In genomic region chr19:35123573-35123972, GRCh38 we compare ENCODE assay signal across 9 cellular contexts. TPM values are rescaled to one million over a fixed set of nuclear protein-coding genes. Genes with fewer than 3 reads are reported as not detected.
DNase-seq lines count a peak whose midpoint lies in the region; ATAC-seq, FAIRE-seq and TF ChIP-seq lines count a peak whose summit lies in the region.
"Had no signal": no experiment of that assay in that cellular context is flagged by ENCODE, and none has a peak within 500 bp of the region (broad histone marks: within the 10 kb centered on the region; RNA-seq: fewer than 3 reads in every experiment).

No MANE protein-coding gene starts in this region.

- CTCF ChIA-PET in CD4-positive, alpha-beta T cell (lab: Charles Lee) = no interaction called here

- H2AFZ ChIP-seq in fibroblast of lung (ENCODE audit: low read length) (no peak overlapping the region), parathyroid adenoma (peak overlapping the region; percentile 100), MM.1S (ENCODE audit: low read length) (no peak overlapping the region)

- peak overlapping the region; percentile 98 for H3K4me2 ChIP-seq in fibroblast of lung (ENCODE audit: extremely low read depth, insufficient read depth, low read length)
- no peak overlapping the region for H3K4me2 ChIP-seq in parathyroid adenoma (ENCODE audit: low read length)
- no peak overlapping the region for H3K4me2 ChIP-seq in MM.1S (ENCODE audit: low read depth, low read length)

- intact Hi-C loops in CD4-positive, alpha-beta T cell (cut with DNase I, micrococcal nuclease) = no loop called here

- no peaks in the 10 kb centered on the region for H3K36me3 Mint-ChIP-seq in CD4-positive, alpha-beta T cell (ENCODE audit: low read depth)
- H3K36me3 Mint-ChIP-seq: activated naive CD4-positive, alpha-beta T cell treated with anti-CD3 and anti-CD28 coated beads, Interleukin-2, amount 50 U/mL, for 72 hours had no signal

- H3K9me2 ChIP-seq in MM.1S (replicated peaks; ENCODE audit: insufficient read depth, low read length) = no peaks in the 10 kb centered on the region

- H3K36me3 ChIP-seq in fibroblast of lung (ENCODE audit: control insufficient read depth, insufficient read depth, low read length) = no peaks in the 10 kb centered on the region
- no peaks in the 10 kb centered on the region for H3K36me3 ChIP-seq in parathyroid adenoma (ENCODE audit: control insufficient read depth, insufficient read depth, low read length)
- no peaks in the 10 kb centered on the region for H3K36me3 ChIP-seq in MM.1S (replicated peaks; ENCODE audit: insufficient read depth, low read length)

- H3K4me3 ChIP-seq in fibroblast of lung (replicated peaks in 1 of 4; ENCODE audit: control extremely low read depth in 1 of 4, insufficient read depth in 1 of 4, low read depth in 3 of 4, low read length in 4 of 4) = peak overlapping the region in 2 of 4 experiments; percentile 66 to 67
- H3K4me3 ChIP-seq in parathyroid adenoma (ENCODE audit: low read depth, low read length) = no peak overlapping the region
- no peak overlapping the region for H3K4me3 ChIP-seq in MM.1S (ENCODE audit: low read length)

- H4K20me1 ChIP-seq in fibroblast of lung (ENCODE audit: control insufficient read depth, extremely low read depth, insufficient read depth, low read length) (no peaks in the 10 kb centered on the region), MM.1S (ENCODE audit: insufficient read depth, low read length) (no peaks in the 10 kb centered on the region)

- no peak for FAIRE-seq in D721Med (lab: Jason Lieb, UNC)

- no peaks in the 10 kb centered on the region for H3K27me3 ChIP-seq in CD4-positive, alpha-beta T cell (ENCODE audit: control insufficient read depth, insufficient read depth, low read length)
- H3K27me3 ChIP-seq in fibroblast of lung (ENCODE audit: control insufficient read depth, insufficient read depth, low read length) (peaks cover 3% of the 10 kb centered on the region), parathyroid adenoma (ENCODE audit: control insufficient read depth, insufficient read depth, low read length) (no peaks in the 10 kb centered on the region), MM.1S (replicated peaks; ENCODE audit: insufficient read depth, low read length) (peaks cover 60% of the 10 kb centered on the region)

- no peak overlapping the region for H3K27ac ChIP-seq in CD4-positive, alpha-beta T cell (ENCODE audit: low read depth, low read length)
- H3K27ac ChIP-seq in fibroblast of lung (ENCODE audit: insufficient read depth, low read length) = no peak overlapping the region
- H3K27ac ChIP-seq in parathyroid adenoma = peak overlapping the region; percentile 29
- H3K27ac ChIP-seq in MM.1S (ENCODE audit: low read length) = no peak overlapping the region

- H3K9me3 Mint-ChIP-seq in CD4-positive, alpha-beta T cell = no peaks in the 10 kb centered on the region
- H3K9me3 Mint-ChIP-seq: activated naive CD4-positive, alpha-beta T cell treated with anti-CD3 and anti-CD28 coated beads, Interleukin-2, amount 50 U/mL, for 72 hours had no signal

- no peak for ATAC-seq in CD4-positive, alpha-beta T cell (ENCODE audit: poor library complexity)
- ATAC-seq in HG02885 (IDR thresholded peaks at IDR 0.05; ENCODE audit: poor library complexity, unreplicated experiment) = no peak
- no peak for ATAC-seq in GM18861 (IDR thresholded peaks at IDR 0.05; ENCODE audit: unreplicated experiment)

- no peaks in the 10 kb centered on the region for H3K9me3 ChIP-seq in CD4-positive, alpha-beta T cell (ENCODE audit: control insufficient read depth, low read length)
- H3K9me3 ChIP-seq in fibroblast of lung (ENCODE audit: control insufficient read depth, insufficient read depth, low read depth, low read length) (no peaks in the 10 kb centered on the region), parathyroid adenoma (ENCODE audit: control insufficient read depth, low read length) (no peaks in the 10 kb centered on the region), MM.1S (replicated peaks; ENCODE audit: insufficient read depth, low read length) (no peaks in the 10 kb centered on the region)

- H3K9ac ChIP-seq in fibroblast of lung (ENCODE audit: insufficient read depth, low read length) (no peak overlapping the region), parathyroid adenoma (no peak overlapping the region), MM.1S (ENCODE audit: low read length) (no peak overlapping the region)

- H3K79me2 ChIP-seq in fibroblast of lung (ENCODE audit: control insufficient read depth, insufficient read depth, low read length) = no peaks in the 10 kb centered on the region
- H3K79me2 ChIP-seq in parathyroid adenoma = no peaks in the 10 kb centered on the region
- H3K79me2 ChIP-seq in MM.1S (ENCODE audit: low read length) = no peaks in the 10 kb centered on the region

- no peaks in the 10 kb centered on the region for H3F3A ChIP-seq in MM.1S (ENCODE audit: insufficient read depth, low read length)

- H3K27ac Mint-ChIP-seq in CD4-positive, alpha-beta T cell = no peak overlapping the region

- H3K4me3 Mint-ChIP-seq in CD4-positive, alpha-beta T cell = peak overlapping the region; percentile 75

- H3K4me1 ChIP-seq in fibroblast of lung (ENCODE audit: control insufficient read depth, extremely low read depth, insufficient read depth, low read length) (peaks cover 13% of the 10 kb centered on the region), parathyroid adenoma (peaks cover 10% of the 10 kb centered on the region), MM.1S (ENCODE audit: low read length) (peaks cover 7% of the 10 kb centered on the region)

- POLR2A ChIA-PET in CD4-positive, alpha-beta T cell (lab: Charles Lee) = interaction anchor here (2.1 kb wide), 1 partner anchor 18 kb away, joined by 15 read pairs; no protein-coding TSS in a partner anchor

- no peaks in the 10 kb centered on the region for H3K27me3 Mint-ChIP-seq in CD4-positive, alpha-beta T cell

- TF ChIP-seq CTCF in CD4-positive, alpha-beta T cell (IDR thresholded peaks at IDR 0.05) = no peak
- TF ChIP-seq CTCF in fibroblast of lung (conservative IDR thresholded peaks at IDR 0.05 in 1 of 2, IDR thresholded peaks at IDR 0.05 in 1 of 2; ENCODE audit: low read depth in 1 of 2, low read length in 2 of 2) (no peak), parathyroid adenoma (IDR thresholded peaks at IDR 0.05) (no peak), D721Med (IDR thresholded peaks at IDR 0.05; ENCODE audit: insufficient read depth, missing control alignments) (no peak), MM.1S (IDR thresholded peaks at IDR 0.05; ENCODE audit: low read length) (no peak)

- DNase-seq in CD4-positive, alpha-beta T cell = no peak
- peak; percentile 77 for DNase-seq in RPMI7951 (ENCODE audit: low read depth)
- DNase-seq in fibroblast of lung (ENCODE audit: low read depth in 2 of 2) = no peak
- no peak for DNase-seq in D721Med (ENCODE audit: insufficient read length, low spot score)
- DNase-seq in MM.1S = no peak

- H3K4me1 Mint-ChIP-seq in CD4-positive, alpha-beta T cell (ENCODE audit: low read depth) = peaks cover 13% of the 10 kb centered on the region

RNA-seq across cellular contexts. Expression of gene FXYD3, which starts 8.0 kb away (rescaled TPM):
- not detected for total RNA-seq in CD4-positive, alpha-beta T cell
- total RNA-seq in RPMI7951 (2014; rRNA removed; shearing (Covaris generic)) = 3.0 and 3.7 TPM in 2 replicates
- total RNA-seq in fibroblast of lung = not detected in 2 replicates
- polyA plus RNA-seq in fibroblast of lung = 0.06 TPM in 1 of 2 replicates, not detected in the other
- polyA plus RNA-seq in fibroblast of lung (2012) = not detected in 2 replicates
- polyA minus RNA-seq in fibroblast of lung (ENCODE audit: low replicate concordance) = not detected in 2 replicates
- total RNA-seq: activated naive CD4-positive, alpha-beta T cell treated with anti-CD3 and anti-CD28 coated beads, Interleukin-2, amount 50 U/mL, for 72 hours had no signal

RNA-seq across cellular contexts. Expression of gene LGI4, which starts 11.3 kb away (rescaled TPM):
- under 1 TPM; 0.69 to 0.70 TPM for total RNA-seq in CD4-positive, alpha-beta T cell
- 0.36 TPM in 1 of 2 replicates, not detected in the other for total RNA-seq in RPMI7951 (2014; rRNA removed; shearing (Covaris generic))
- total RNA-seq in fibroblast of lung = 0.17 and 0.26 TPM in 2 replicates
- 0.02 and 0.19 TPM in 2 replicates for polyA plus RNA-seq in fibroblast of lung
- 0.07 and 0.57 TPM in 2 replicates for polyA plus RNA-seq in fibroblast of lung (2012)
- polyA minus RNA-seq in fibroblast of lung (ENCODE audit: low replicate concordance) = 1.5 and 2.3 TPM in 2 replicates

RNA-seq across cellular contexts. Expression of gene FXYD1, which starts 15.1 kb away (rescaled TPM):
- total RNA-seq in CD4-positive, alpha-beta T cell = 1 to 10 TPM; 2.1 to 2.4 TPM
- 0.98 TPM in 1 of 2 replicates, not detected in the other for total RNA-seq in RPMI7951 (2014; rRNA removed; shearing (Covaris generic))
- 4.5 and 11.3 TPM in 2 replicates for total RNA-seq in fibroblast of lung
- 3.6 and 7.5 TPM in 2 replicates for polyA plus RNA-seq in fibroblast of lung
- 7.7 and 12.9 TPM in 2 replicates for polyA plus RNA-seq in fibroblast of lung (2012)
- polyA minus RNA-seq in fibroblast of lung (ENCODE audit: low replicate concordance) = 2.1 and 26.2 TPM in 2 replicates

RNA-seq across cellular contexts. Expression of gene FXYD7, which starts 19.5 kb away (rescaled TPM):
- 10 to 100 TPM; 15.3 to 15.6 TPM for total RNA-seq in CD4-positive, alpha-beta T cell
- not detected in 2 replicates for total RNA-seq in RPMI7951 (2014; rRNA removed; shearing (Covaris generic))
- not detected in 2 replicates for total RNA-seq in fibroblast of lung
- not detected in 2 replicates for polyA plus RNA-seq in fibroblast of lung
- 0.31 TPM in 1 of 2 replicates, not detected in the other for polyA plus RNA-seq in fibroblast of lung (2012)
- polyA minus RNA-seq in fibroblast of lung (ENCODE audit: low replicate concordance) = not detected in 2 replicates

RNA-seq across cellular contexts. Expression of gene FXYD5, which starts 31.0 kb away (rescaled TPM):
- total RNA-seq in CD4-positive, alpha-beta T cell = 100 to 1,000 TPM; 587 to 615 TPM
- total RNA-seq in RPMI7951 (2014; rRNA removed; shearing (Covaris generic)) = 258 and 338 TPM in 2 replicates
- total RNA-seq in fibroblast of lung = 10.5 and 19.8 TPM in 2 replicates
- polyA plus RNA-seq in fibroblast of lung = 100 and 187 TPM in 2 replicates
- 155 and 295 TPM in 2 replicates for polyA plus RNA-seq in fibroblast of lung (2012)
- 285 and 365 TPM in 2 replicates for polyA minus RNA-seq in fibroblast of lung (ENCODE audit: low replicate concordance)
